Comparison of ENCODE assay signal across 8 cellular contexts in genomic region chr2:85325466-85325811, GRCh38. TPM values are rescaled to one million over a fixed set of nuclear protein-coding genes. Genes with fewer than 3 reads are reported as not detected.
DNase-seq lines count a peak whose midpoint lies in the region; ATAC-seq, FAIRE-seq and TF ChIP-seq lines count a peak whose summit lies in the region.

No MANE protein-coding gene starts in this region.

- no peaks in the 10 kb centered on the region for H3K9me3 ChIP-seq in CD4-positive, alpha-beta memory T cell (ENCODE audit: control insufficient read depth in 1 of 2, low read length in 2 of 2)
- H3K9me3 ChIP-seq in Panc1 (ENCODE audit: control insufficient read depth, insufficient read depth, low read depth, low read length) (no peaks in the 10 kb centered on the region), endothelial cell of umbilical vein (replicated peaks; ENCODE audit: control insufficient read depth, insufficient read depth, low read length) (no peaks in the 10 kb centered on the region), parathyroid adenoma (ENCODE audit: control insufficient read depth, low read length) (no peaks in the 10 kb centered on the region)

- ATAC-seq in Panc1, result no peak

- dilution Hi-C loops in endothelial cell of umbilical vein (cut with MboI; ENCODE audit: extremely low pct_ligation_motif_present, low sequenced_read_pairs), result no loop called here

- H3K4me2 ChIP-seq in endothelial cell of umbilical vein (ENCODE audit: insufficient read depth, low read length) (peak overlapping the region; percentile 99), parathyroid adenoma (ENCODE audit: low read length) (peak overlapping the region; percentile 93)

- no peak for DNase-seq in CD4-positive, alpha-beta memory T cell
- DNase-seq in Panc1 (ENCODE audit: low read depth, low spot score) (no peak), endothelial cell of umbilical vein (ENCODE audit: low read depth, low spot score) (no peak), NCI-H82 (lab: John Stamatoyannopoulos, UW) (no peak), EL (no peak), GM19239 (ENCODE audit: insufficient read length, low spot score) (no peak)
- DNase-seq in stimulated activated CD8-positive, alpha-beta memory T cell treated with anti-CD3 and anti-CD28 coated beads, Interleukin-4, amount 100 ng/mL, for 48 hours, result no peak

- no peaks in the 10 kb centered on the region for H3K9me3 Mint-ChIP-seq in CD4-positive, alpha-beta memory T cell

- H3K4me1 ChIP-seq in CD4-positive, alpha-beta memory T cell (ENCODE audit: insufficient read depth, low read length), result peaks cover 70% of the 10 kb centered on the region
- H3K4me1 ChIP-seq in Panc1 (ENCODE audit: control insufficient read depth, insufficient read depth, low read length), result peaks cover 12% of the 10 kb centered on the region
- H3K4me1 ChIP-seq in endothelial cell of umbilical vein (ENCODE audit: control insufficient read depth, extremely low read depth, insufficient read depth, low read length), result peaks cover 29% of the 10 kb centered on the region
- H3K4me1 ChIP-seq in parathyroid adenoma, result peaks cover 26% of the 10 kb centered on the region

- no TSS peak for BruUV-seq in Panc1 (replicated peaks; lab: Mats Ljungman, UMichigan)
- BruUV-seq in endothelial cell of umbilical vein (replicated peaks; lab: Mats Ljungman, UMichigan), result no TSS peak

- H2AFZ ChIP-seq in endothelial cell of umbilical vein (ENCODE audit: low read depth, low read length), result no peak overlapping the region
- H2AFZ ChIP-seq in parathyroid adenoma, result no peak overlapping the region

- CTCF ChIA-PET in CD4-positive, alpha-beta memory T cell (lab: Charles Lee; ENCODE audit: partially characterized antibody), result interaction anchor here (1.0 to 5.5 kb wide), 3 partner anchors 26 to 227 kb away, joined by 3 to 28 read pairs (median 4); no protein-coding TSS in a partner anchor
- CTCF ChIA-PET in Panc1 (lab: Charles Lee) (no interaction called here), endothelial cell of umbilical vein (lab: Charles Lee) (interaction anchor here (1.4 to 1.7 kb wide), 3 partner anchors 11 to 227 kb away, joined by 3 to 5 read pairs (median 3); no protein-coding TSS in a partner anchor)

- no peak for TF ChIP-seq CTCF in Panc1 (IDR thresholded peaks at IDR 0.05)
- no peak for TF ChIP-seq CTCF in endothelial cell of umbilical vein (IDR thresholded peaks at IDR 0.05; ENCODE audit: extremely low read depth in 1 of 2, insufficient read depth in 1 of 2, low read depth in 1 of 2, low read length in 2 of 2)
- no peak for TF ChIP-seq CTCF in parathyroid adenoma (IDR thresholded peaks at IDR 0.05)

- no peaks in the 10 kb centered on the region for H3K27me3 Mint-ChIP-seq in CD4-positive, alpha-beta memory T cell

- H3K4me3 ChIP-seq in CD4-positive, alpha-beta memory T cell (ENCODE audit: low read length in 2 of 2), result peak overlapping the region; percentile 99 to 100
- H3K4me3 ChIP-seq in Panc1 (ENCODE audit: low read depth in 2 of 2, low read length in 2 of 2), result peak overlapping the region; percentile 83 to 88
- peak overlapping the region; percentile 26 to 82 (median 80) for H3K4me3 ChIP-seq in endothelial cell of umbilical vein (replicated peaks in 1 of 3; ENCODE audit: insufficient read depth in 1 of 3, low read depth in 1 of 3, low read length in 3 of 3)
- H3K4me3 ChIP-seq in parathyroid adenoma (ENCODE audit: low read depth, low read length), result no peak overlapping the region

- no peak for TF ChIP-seq POLR2A in endothelial cell of umbilical vein (IDR thresholded peaks at IDR 0.05; ENCODE audit: low read depth, low read length)

- peaks cover 70% of the 10 kb centered on the region for H3K79me2 ChIP-seq in endothelial cell of umbilical vein (ENCODE audit: control insufficient read depth, insufficient read depth, low read length)
- peaks cover 28% of the 10 kb centered on the region for H3K79me2 ChIP-seq in parathyroid adenoma

- peak overlapping the region; percentile 49 to 100 (median 99) for H3K27ac Mint-ChIP-seq in CD4-positive, alpha-beta memory T cell

- peak overlapping the region; percentile 6 for H3K9ac ChIP-seq in endothelial cell of umbilical vein (replicated peaks; ENCODE audit: extremely low read depth, insufficient read depth, low read length)
- no peak overlapping the region for H3K9ac ChIP-seq in parathyroid adenoma

- H3K36me3 Mint-ChIP-seq in CD4-positive, alpha-beta memory T cell, result peaks cover 69 to 80% of the 10 kb centered on the region in 2 donors

- H3K27me3 ChIP-seq in CD4-positive, alpha-beta memory T cell (ENCODE audit: insufficient read depth, low read length), result no peaks in the 10 kb centered on the region
- H3K27me3 ChIP-seq in Panc1 (ENCODE audit: control insufficient read depth, insufficient read depth, low read length) (no peaks in the 10 kb centered on the region), endothelial cell of umbilical vein (ENCODE audit: control insufficient read depth in 2 of 2, insufficient read depth in 2 of 2, low read length in 2 of 2) (no peaks in the 10 kb centered on the region), parathyroid adenoma (ENCODE audit: control insufficient read depth, insufficient read depth, low read length) (no peaks in the 10 kb centered on the region)

- peak overlapping the region; percentile 98 for H3K27ac ChIP-seq in CD4-positive, alpha-beta memory T cell (ENCODE audit: low read depth, low read length)
- H3K27ac ChIP-seq in Panc1 (ENCODE audit: low read length), result no peak overlapping the region
- no peak overlapping the region for H3K27ac ChIP-seq in endothelial cell of umbilical vein (ENCODE audit: insufficient read depth, low read depth, low read length)
- no peak overlapping the region for H3K27ac ChIP-seq in parathyroid adenoma

- peaks cover 44 to 91% (median 57%) of the 10 kb centered on the region in 4 donors for H3K4me1 Mint-ChIP-seq in CD4-positive, alpha-beta memory T cell

- no peaks in the 10 kb centered on the region for H3K9me1 ChIP-seq in endothelial cell of umbilical vein (replicated peaks; ENCODE audit: control insufficient read depth, extremely low read depth, insufficient read depth, low read length)

- POLR2A ChIA-PET in CD4-positive, alpha-beta memory T cell (lab: Charles Lee; ENCODE audit: partially characterized antibody), result interaction anchor here (0.8 to 12.9 kb wide), 8 partner anchors 12 to 781 kb away, joined by 3 to 268 read pairs (median 18); partner anchors contain the start of genes ELMOD3, GGCX, KCMF1 and MAT2A
- POLR2A ChIA-PET in Panc1 (lab: Charles Lee), result no interaction called here
- POLR2A ChIA-PET in endothelial cell of umbilical vein (lab: Charles Lee), result interaction anchor here (1.2 kb wide), 1 partner anchor 21 kb away, joined by 3 read pairs; no protein-coding TSS in a partner anchor

- peak overlapping the region; percentile 92 to 100 (median 98) for H3K4me3 Mint-ChIP-seq in CD4-positive, alpha-beta memory T cell

- intact Hi-C loops in CD4-positive, alpha-beta memory T cell (cut with micrococcal nuclease), result loop anchor here (10.0 kb wide), 1 partner anchor 289 kb away; the partner anchor contains the start of genes C2orf68 and USP39
- intact Hi-C loops in Panc1 (cut with micrococcal nuclease; ENCODE audit: unreplicated experiment) (no loop called here), endothelial cell of umbilical vein (cut with micrococcal nuclease) (loop anchor here (5.0 kb wide), 1 partner anchor 212 kb away; the partner anchor contains the start of gene MAT2A)

- in situ Hi-C loops in Panc1 (cut with HindIII; ENCODE audit: low pct_unique_long_range_greater_than_20kb, low sequenced_read_pairs), result no loop called here

- peaks cover 9% of the 10 kb centered on the region for H4K20me1 ChIP-seq in endothelial cell of umbilical vein (replicated peaks; ENCODE audit: control insufficient read depth, extremely low read depth, insufficient read depth, low read length)

- FAIRE-seq in endothelial cell of umbilical vein (lab: Jason Lieb, UNC) (no peak), GM19239 (lab: Jason Lieb, UNC) (no peak)

- peaks cover 43% of the 10 kb centered on the region for H3K36me3 ChIP-seq in CD4-positive, alpha-beta memory T cell (ENCODE audit: insufficient read depth, low read length)
- H3K36me3 ChIP-seq in Panc1 (ENCODE audit: control insufficient read depth, insufficient read depth, low read length) (peaks cover 19% of the 10 kb centered on the region), endothelial cell of umbilical vein (ENCODE audit: control insufficient read depth in 2 of 2, extremely low read depth in 1 of 2, insufficient read depth in 2 of 2, low read length in 2 of 2) (peaks cover 18 to 26% of the 10 kb centered on the region in 2 experiments), parathyroid adenoma (ENCODE audit: control insufficient read depth, insufficient read depth, low read length) (no peaks in the 10 kb centered on the region)

RNA-seq across cellular contexts. Expression of gene TGOLN2, which starts 2.4 kb away (rescaled TPM):
- total RNA-seq in CD4-positive, alpha-beta memory T cell, result 100 to 1,000 TPM; 188 to 195 TPM
- 10 to 100 TPM; 29.8 to 54.7 TPM for polyA plus RNA-seq in CD4-positive, alpha-beta memory T cell
- 178 TPM for total RNA-seq in Panc1 (2021; ENCODE audit: unreplicated experiment)
- 128 TPM for polyA plus RNA-seq in Panc1 (2012; ENCODE audit: insufficient read length)
- total RNA-seq in endothelial cell of umbilical vein, result 119 and 140 TPM in 2 replicates
- 98.2 and 112 TPM in 2 replicates for polyA plus RNA-seq in endothelial cell of umbilical vein
- polyA plus RNA-seq in endothelial cell of umbilical vein (2011; cell fraction: cytosol; rRNA removed), result 86.8 and 91.6 TPM in 2 replicates
- polyA plus RNA-seq in endothelial cell of umbilical vein (2011; cell fraction: nucleus; rRNA removed), result 82.2 and 88.7 TPM in 2 replicates
- 89.2 and 114 TPM in 2 replicates for polyA plus RNA-seq in endothelial cell of umbilical vein (2012)
- polyA minus RNA-seq in endothelial cell of umbilical vein, result 106 and 108 TPM in 2 replicates
- 22.9 TPM for polyA minus RNA-seq in endothelial cell of umbilical vein (2011; cell fraction: cytosol; rRNA and poly(A)+ RNA removed)
- polyA minus RNA-seq in endothelial cell of umbilical vein (2011; cell fraction: nucleus; rRNA and poly(A)+ RNA removed), result 46.7 and 55.1 TPM in 2 replicates

RNA-seq across cellular contexts. Expression of gene RETSAT, which starts 28.9 kb away (rescaled TPM):
- 10 to 100 TPM; 33.0 to 33.4 TPM for total RNA-seq in CD4-positive, alpha-beta memory T cell
- polyA plus RNA-seq in CD4-positive, alpha-beta memory T cell, result 10 to 100 TPM; 20.8 to 24.3 TPM
- 50.9 TPM for total RNA-seq in Panc1 (2021; ENCODE audit: unreplicated experiment)
- 45.0 TPM for polyA plus RNA-seq in Panc1 (2012; ENCODE audit: insufficient read length)
- 49.9 and 59.1 TPM in 2 replicates for total RNA-seq in endothelial cell of umbilical vein
- 41.6 and 43.8 TPM in 2 replicates for polyA plus RNA-seq in endothelial cell of umbilical vein
- polyA plus RNA-seq in endothelial cell of umbilical vein (2011; cell fraction: cytosol; rRNA removed), result 34.0 and 34.2 TPM in 2 replicates
- 68.0 and 72.2 TPM in 2 replicates for polyA plus RNA-seq in endothelial cell of umbilical vein (2011; cell fraction: nucleus; rRNA removed)
- polyA plus RNA-seq in endothelial cell of umbilical vein (2012), result 48.5 and 49.9 TPM in 2 replicates
- 67.8 and 69.2 TPM in 2 replicates for polyA minus RNA-seq in endothelial cell of umbilical vein
- 46.1 TPM for polyA minus RNA-seq in endothelial cell of umbilical vein (2011; cell fraction: cytosol; rRNA and poly(A)+ RNA removed)
- 23.1 and 23.3 TPM in 2 replicates for polyA minus RNA-seq in endothelial cell of umbilical vein (2011; cell fraction: nucleus; rRNA and poly(A)+ RNA removed)

RNA-seq across cellular contexts. Expression of gene ELMOD3, which starts 29.1 kb away (rescaled TPM):
- 10 to 100 TPM; 29.8 to 33.2 TPM for total RNA-seq in CD4-positive, alpha-beta memory T cell
- 10 to 100 TPM; 10.1 to 11.2 TPM for polyA plus RNA-seq in CD4-positive, alpha-beta memory T cell
- total RNA-seq in Panc1 (2021; ENCODE audit: unreplicated experiment), result 14.8 TPM
- polyA plus RNA-seq in Panc1 (2012; ENCODE audit: insufficient read length), result 18.8 TPM
- 12.3 and 18.5 TPM in 2 replicates for total RNA-seq in endothelial cell of umbilical vein
- polyA plus RNA-seq in endothelial cell of umbilical vein, result 22.0 and 22.4 TPM in 2 replicates
- polyA plus RNA-seq in endothelial cell of umbilical vein (2011; cell fraction: cytosol; rRNA removed), result 15.9 and 17.7 TPM in 2 replicates
- polyA plus RNA-seq in endothelial cell of umbilical vein (2011; cell fraction: nucleus; rRNA removed), result 102 and 108 TPM in 2 replicates
- 13.4 and 14.7 TPM in 2 replicates for polyA plus RNA-seq in endothelial cell of umbilical vein (2012)
- polyA minus RNA-seq in endothelial cell of umbilical vein, result 21.5 and 23.2 TPM in 2 replicates
- polyA minus RNA-seq in endothelial cell of umbilical vein (2011; cell fraction: cytosol; rRNA and poly(A)+ RNA removed), result 2.0 TPM
- 19.7 and 26.7 TPM in 2 replicates for polyA minus RNA-seq in endothelial cell of umbilical vein (2011; cell fraction: nucleus; rRNA and poly(A)+ RNA removed)
